12 cellular contexts compared by ENCODE assay signal in genomic region chr1:242784074-242784473, GRCh38.
A peak's percentile ranks its signal among the peaks of the same experiment; 100 is the strongest.
DNase-seq lines count a peak whose midpoint lies in the region; ATAC-seq and TF ChIP-seq lines count a peak whose summit lies in the region.
"Had no signal": no experiment of that assay in that cellular context is flagged by ENCODE, and none has a peak within 500 bp of the region (broad histone marks: within the 10 kb centered on the region; RNA-seq: fewer than 3 reads in every experiment).

No MANE protein-coding gene starts in this region.

- peak overlapping the region; percentile 14 for H3K27ac ChIP-seq in neuronal stem cell (replicated peaks; ENCODE audit: low read length)
- H3K27ac ChIP-seq in body of pancreas, result no peak overlapping the region
- no peak overlapping the region for H3K27ac ChIP-seq in psoas muscle
- H3K27ac ChIP-seq: 22Rv1, thoracic aorta had no signal

- no peaks in the 10 kb centered on the region for H3K79me1 ChIP-seq in neuronal stem cell (ENCODE audit: low read depth, low read length)

- H3K4ac ChIP-seq in neuronal stem cell (ENCODE audit: low read length), result no peak overlapping the region

- H4K8ac ChIP-seq in neuronal stem cell (ENCODE audit: low read depth, low read length), result no peak overlapping the region

- no peak overlapping the region for H2AK5ac ChIP-seq in neuronal stem cell (ENCODE audit: low read depth, low read length)

- intact Hi-C loops in body of pancreas (cut with DNase I) (no loop called here), psoas muscle (cut with DNase I) (no loop called here)

- H4K91ac ChIP-seq in neuronal stem cell (ENCODE audit: low read depth, low read length, poor library complexity), result no peak overlapping the region

- ATAC-seq in HG02884 (IDR thresholded peaks at IDR 0.05; ENCODE audit: unreplicated experiment) (peak; percentile 48), body of pancreas (no peak), psoas muscle (no peak)
- ATAC-seq: Panc1 had no signal

- no peak overlapping the region for H2AFZ ChIP-seq in neuronal stem cell (ENCODE audit: low read length)

- no peak overlapping the region for H3K4me2 ChIP-seq in neuronal stem cell (ENCODE audit: insufficient read depth, low read length, poor library complexity, severe bottlenecking)

- no CpG with 5 or more reads among the region's 5 CpGs for WGBS in neuronal stem cell (ENCODE audit: extremely low coverage in 2 of 2, insufficient read length in 2 of 2, insufficient replicate concordance in 1 of 2), 2 donors
- 24 to 51% methylated on average over 5 of the region's 5 CpGs for WGBS in body of pancreas, 2 donors
- 16 to 29% (median 19%) methylated on average over 5 of the region's 5 CpGs for WGBS in psoas muscle, 3 donors

- H3K4me1 ChIP-seq in neuronal stem cell (ENCODE audit: control insufficient read depth in 2 of 2, insufficient read depth in 1 of 2, low read depth in 1 of 2, low read length in 2 of 2), result peaks cover 3 to 4% of the 10 kb centered on the region in 2 donors
- H3K4me1 ChIP-seq in body of pancreas, result no peaks in the 10 kb centered on the region
- H3K4me1 ChIP-seq in psoas muscle, result no peaks in the 10 kb centered on the region

- no peak overlapping the region for H2BK12ac ChIP-seq in neuronal stem cell (ENCODE audit: low read length)

- H3K4me3 ChIP-seq in neuronal stem cell (ENCODE audit: low read length in 2 of 2) (no peak overlapping the region), body of pancreas (no peak overlapping the region), psoas muscle (no peak overlapping the region)
- H3K4me3 ChIP-seq: thoracic aorta had no signal

- no peak overlapping the region for H3K14ac ChIP-seq in neuronal stem cell (ENCODE audit: low read length)

- no peak overlapping the region for H2BK5ac ChIP-seq in neuronal stem cell (ENCODE audit: low read length)

- H2BK15ac ChIP-seq in neuronal stem cell (ENCODE audit: low read length), result no peak overlapping the region

- DNase-seq in NCI-H1092 treated with DMSO at 0.1 percent for 48 hours (lab: John Stamatoyannopoulos, UW) (peak; percentile 32), NCI-H1092 (lab: John Stamatoyannopoulos, UW) (no peak), NCI-H146 (lab: John Stamatoyannopoulos, UW) (peak; percentile 97), neuronal stem cell (ENCODE audit: low spot score) (peak; percentile 14), body of pancreas (no peak), psoas muscle (no peak)
- DNase-seq in stimulated activated CD4-positive, alpha-beta T cell treated with anti-CD3 and anti-CD28 coated beads, Interleukin-4, amount 100 ng/mL, for 24 hours, result no peak
- DNase-seq: activated CD4-positive, alpha-beta T cell treated with anti-CD3 and anti-CD28 coated beads, Interleukin-2, amount 50 U/mL, for 48 hours had no signal

- H3K23ac ChIP-seq in neuronal stem cell (ENCODE audit: low read depth, low read length, poor library complexity), result no peak overlapping the region

- H3K27me3 ChIP-seq in neuronal stem cell (ENCODE audit: control insufficient read depth in 3 of 3, insufficient read depth in 3 of 3, low read depth in 1 of 3, low read length in 3 of 3), result no peaks in the 10 kb centered on the region
- H3K27me3 ChIP-seq in body of pancreas, result no peaks in the 10 kb centered on the region
- H3K27me3 ChIP-seq in psoas muscle (ENCODE audit: insufficient read depth in 3 of 3, low read length in 2 of 3), result no peaks in the 10 kb centered on the region

- TF ChIP-seq CTCF in body of pancreas (IDR thresholded peaks at IDR 0.05) (no peak), psoas muscle (IDR thresholded peaks at IDR 0.05) (no peak)

- no peaks in the 10 kb centered on the region for H3K36me3 ChIP-seq in neuronal stem cell (replicated peaks in 1 of 2; ENCODE audit: control insufficient read depth in 2 of 2, insufficient read depth in 2 of 2, low read length in 2 of 2)
- no peaks in the 10 kb centered on the region for H3K36me3 ChIP-seq in body of pancreas (replicated peaks in 1 of 2; ENCODE audit: insufficient read depth in 1 of 2, low read depth in 2 of 2)
- no peaks in the 10 kb centered on the region for H3K36me3 ChIP-seq in psoas muscle (ENCODE audit: insufficient read depth in 1 of 2, low read depth in 1 of 2)
- H3K36me3 ChIP-seq: thoracic aorta had no signal

- no peak overlapping the region for H2BK120ac ChIP-seq in neuronal stem cell (ENCODE audit: low read depth, low read length)

- H3K9ac ChIP-seq in neuronal stem cell (ENCODE audit: low read depth, low read length, poor library complexity), result no peak overlapping the region

- TF ChIP-seq POLR2A in body of pancreas (IDR thresholded peaks at IDR 0.05), result no peak

- H3K9me3 ChIP-seq in neuronal stem cell (replicated peaks in 1 of 2; ENCODE audit: control insufficient read depth in 2 of 2, insufficient read depth in 1 of 2, low read depth in 1 of 2, low read length in 2 of 2), result no peaks in the 10 kb centered on the region
- H3K9me3 ChIP-seq in body of pancreas, result no peaks in the 10 kb centered on the region
- no peaks in the 10 kb centered on the region for H3K9me3 ChIP-seq in psoas muscle
- H3K9me3 ChIP-seq: thoracic aorta had no signal

- no peak overlapping the region for H3K18ac ChIP-seq in neuronal stem cell (ENCODE audit: low read length)

Comparison
In these comparisons a context has a peak if more than half of its experiments do, and no peak if none do; other contexts are left out.
1. DNase-seq: peak in NCI-H1092 treated with DMSO at 0.1 percent for 48 hours (single experiment), NCI-H146 (single experiment) and neuronal stem cell (single experiment); none in NCI-H1092 (single experiment), body of pancreas (0 of 4), psoas muscle (0 of 2) and stimulated activated CD4-positive, alpha-beta T cell treated with anti-CD3 and anti-CD28 coated beads, Interleukin-4, amount 100 ng/mL, for 24 hours (single experiment).